In the genomic region with DNA sequence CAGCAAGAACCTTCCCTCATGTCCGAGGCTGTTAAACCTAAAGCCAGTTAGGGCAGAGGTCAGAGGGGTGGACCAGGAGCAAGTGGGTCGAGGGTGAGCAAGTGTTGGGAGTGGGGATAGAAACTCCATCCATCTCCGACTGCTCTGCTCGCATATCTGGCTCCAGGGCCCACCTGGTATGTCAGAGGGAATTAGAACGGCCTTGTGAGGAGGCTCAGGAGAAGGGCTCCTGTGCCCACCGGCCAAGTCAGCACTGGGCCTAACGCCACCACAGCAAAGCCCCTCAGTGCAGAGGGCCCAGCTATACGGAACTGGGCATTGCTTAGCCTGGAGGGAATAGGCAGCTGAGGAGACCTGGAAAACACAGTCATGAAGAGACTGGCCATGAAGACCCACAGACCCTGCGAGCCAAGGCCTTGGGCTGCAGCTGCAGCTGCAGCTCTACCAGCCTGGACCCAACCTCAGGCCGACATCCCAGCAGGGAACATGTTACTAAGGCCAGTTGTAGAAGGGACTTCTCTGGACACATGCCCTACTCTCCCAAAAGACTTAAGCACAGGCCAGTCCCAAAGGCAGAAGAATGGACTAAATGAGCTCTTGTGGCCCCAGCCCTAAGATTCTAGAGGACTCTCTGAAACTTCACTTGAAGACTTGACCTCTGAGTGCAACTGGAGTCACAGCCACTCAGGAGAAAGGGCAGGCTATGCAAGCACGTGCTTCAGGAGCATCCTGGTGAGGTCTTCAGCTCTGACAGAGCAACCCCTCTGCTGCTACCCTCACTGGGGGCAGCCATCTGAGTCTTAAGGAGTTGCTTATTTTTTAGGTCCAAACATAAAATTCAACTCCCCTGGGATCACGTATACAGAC, we compare ENCODE assay signal across 11 cellular contexts. TPM values are rescaled to one million over a fixed set of nuclear protein-coding genes. Genes with fewer than 3 reads are reported as not detected.
DNase-seq lines count a peak whose midpoint lies in the region; ATAC-seq and TF ChIP-seq lines count a peak whose summit lies in the region.
"Had no signal": no experiment of that assay in that cellular context is flagged by ENCODE, and none has a peak within 500 bp of the region (broad histone marks: within the 10 kb centered on the region; RNA-seq: fewer than 3 reads in every experiment).

No MANE protein-coding gene starts in this region.

- peak overlapping the region; percentile 98 for H3K27ac Mint-ChIP-seq in CD8-positive, alpha-beta T cell
- H3K27ac Mint-ChIP-seq in IgD-negative memory B cell, result peak overlapping the region; percentile 99 to 100 (median 99)
- H3K27ac Mint-ChIP-seq in activated T-cell treated with anti-CD3 and anti-CD28 coated beads, Interleukin-2, amount 50 U/mL, for 72 hours, result peak overlapping the region; percentile 100
- peak overlapping the region; percentile 98 to 100 for H3K27ac Mint-ChIP-seq in natural killer cell

- peaks cover 88% of the 10 kb centered on the region for H3K4me1 ChIP-seq in CD8-positive, alpha-beta T cell (ENCODE audit: insufficient read depth, low read length)

- H3K36me3 ChIP-seq in CD8-positive, alpha-beta T cell (ENCODE audit: insufficient read depth, low read length), result peaks cover 32% of the 10 kb centered on the region
- H3K36me3 ChIP-seq: left ventricle myocardium inferior, thyroid gland had no signal

- peaks cover 38% of the 10 kb centered on the region for H3K36me3 Mint-ChIP-seq in CD8-positive, alpha-beta T cell
- H3K36me3 Mint-ChIP-seq in IgD-negative memory B cell, result no peaks in the 10 kb centered on the region
- H3K36me3 Mint-ChIP-seq in activated T-cell treated with anti-CD3 and anti-CD28 coated beads, Interleukin-2, amount 50 U/mL, for 72 hours (ENCODE audit: insufficient read depth in 2 of 2), result peaks cover 19 to 22% of the 10 kb centered on the region in 2 donors
- no peaks in the 10 kb centered on the region for H3K36me3 Mint-ChIP-seq in natural killer cell

- H3K9me3 Mint-ChIP-seq in CD8-positive, alpha-beta T cell, result no peaks in the 10 kb centered on the region
- H3K9me3 Mint-ChIP-seq in IgD-negative memory B cell (peaks cover 0 to 1% (median 0%) of the 10 kb centered on the region in 3 donors), natural killer cell (no peaks in the 10 kb centered on the region)
- no peaks in the 10 kb centered on the region for H3K9me3 Mint-ChIP-seq in activated T-cell treated with anti-CD3 and anti-CD28 coated beads, Interleukin-2, amount 50 U/mL, for 72 hours

- intact Hi-C loops in CD8-positive, alpha-beta T cell (cut with DNase I, micrococcal nuclease), result loop anchor here (5.0 kb wide), 11 partner anchors 38 to 833 kb away; partner anchors contain the start of gene AJUBA (in 1 of the 2)
- intact Hi-C loops in natural killer cell (cut with micrococcal nuclease), result no loop called here

- CTCF ChIA-PET in CD8-positive, alpha-beta T cell (lab: Charles Lee), result interaction anchor here (1.4 to 13.3 kb wide), 22 partner anchors 8 to 808 kb away, joined by 3 to 408 read pairs (median 16); partner anchors contain the start of genes DAD1 and LRP10

- peak overlapping the region; percentile 86 for H3K27ac ChIP-seq in CD8-positive, alpha-beta T cell (ENCODE audit: low read depth, low read length)
- H3K27ac ChIP-seq: left ventricle myocardium inferior, thyroid gland had no signal

- H3K4me3 Mint-ChIP-seq in CD8-positive, alpha-beta T cell, result peak overlapping the region; percentile 81
- H3K4me3 Mint-ChIP-seq in IgD-negative memory B cell (peak overlapping the region in 3 of 4 donors; percentile 67 to 95 (median 87)), natural killer cell (peak overlapping the region; percentile 94)
- peak overlapping the region; percentile 91 to 94 for H3K4me3 Mint-ChIP-seq in activated T-cell treated with anti-CD3 and anti-CD28 coated beads, Interleukin-2, amount 50 U/mL, for 72 hours

- H3K27me3 ChIP-seq in CD8-positive, alpha-beta T cell (ENCODE audit: insufficient read depth, low read length), result no peaks in the 10 kb centered on the region
- H3K27me3 ChIP-seq: thyroid gland had no signal

- H3K27me3 Mint-ChIP-seq in CD8-positive, alpha-beta T cell (ENCODE audit: low read depth), result no peaks in the 10 kb centered on the region
- H3K27me3 Mint-ChIP-seq in IgD-negative memory B cell, result no peaks in the 10 kb centered on the region
- H3K27me3 Mint-ChIP-seq in activated T-cell treated with anti-CD3 and anti-CD28 coated beads, Interleukin-2, amount 50 U/mL, for 72 hours (ENCODE audit: low read depth), result no peaks in the 10 kb centered on the region
- peaks cover 0 to 4% of the 10 kb centered on the region in 2 donors for H3K27me3 Mint-ChIP-seq in natural killer cell (ENCODE audit: low read depth in 2 of 2)

- ATAC-seq in CD8-positive, alpha-beta T cell, result no peak
- no peak for ATAC-seq in activated T-cell treated with anti-CD3 and anti-CD28 coated beads, Interleukin-2, amount 50 U/mL, for 72 hours (replicated peaks in 1 of 2)
- ATAC-seq in natural killer cell, result no peak
- ATAC-seq in GM18861 (IDR thresholded peaks at IDR 0.05; ENCODE audit: unreplicated experiment), result no peak
- no peak for ATAC-seq in HG02642 (IDR thresholded peaks at IDR 0.05; ENCODE audit: poor library complexity, unreplicated experiment)

- H3K9me3 ChIP-seq in CD8-positive, alpha-beta T cell (ENCODE audit: low read length), result no peaks in the 10 kb centered on the region
- H3K9me3 ChIP-seq: left ventricle myocardium inferior, thyroid gland had no signal

- peak in 3 of 7 experiments; percentile 18 to 65 (median 27) for DNase-seq in CD8-positive, alpha-beta T cell
- DNase-seq in activated T-cell treated with anti-CD3 and anti-CD28 coated beads, Interleukin-2, amount 50 U/mL, for 72 hours, result no peak
- DNase-seq in natural killer cell (no peak), SIG-M5 (lab: John Stamatoyannopoulos, UW) (no peak), germinal center (ENCODE audit: low spot score) (no peak)
- DNase-seq: left ventricle myocardium inferior, NCI-H187 treated with DMSO at 0.1 percent for 48 hours, thyroid gland had no signal

- no peak for TF ChIP-seq CTCF in CD8-positive, alpha-beta T cell (IDR thresholded peaks at IDR 0.05)
- TF ChIP-seq CTCF in natural killer cell (IDR thresholded peaks at IDR 0.05), result no peak

- no peak overlapping the region for H3K4me3 ChIP-seq in CD8-positive, alpha-beta T cell (ENCODE audit: low read depth, low read length)
- H3K4me3 ChIP-seq: left ventricle myocardium inferior, thyroid gland had no signal

- POLR2A ChIA-PET in CD8-positive, alpha-beta T cell (lab: Charles Lee), result interaction anchor here (0.8 to 13.3 kb wide), 18 partner anchors 8 to 913 kb away, joined by 3 to 472 read pairs (median 8); partner anchors contain the start of genes DAD1 and HAUS4

- H3K4me1 Mint-ChIP-seq in CD8-positive, alpha-beta T cell (ENCODE audit: low read depth), result peaks cover 92% of the 10 kb centered on the region
- H3K4me1 Mint-ChIP-seq in IgD-negative memory B cell, result peaks cover 50 to 69% (median 53%) of the 10 kb centered on the region in 3 donors
- peaks cover 94% of the 10 kb centered on the region for H3K4me1 Mint-ChIP-seq in activated T-cell treated with anti-CD3 and anti-CD28 coated beads, Interleukin-2, amount 50 U/mL, for 72 hours (ENCODE audit: low read depth)
- H3K4me1 Mint-ChIP-seq in natural killer cell, result peaks cover 82 to 91% of the 10 kb centered on the region in 2 donors

RNA-seq across cellular contexts. Expression of gene DAD1, which starts 34.1 kb away (rescaled TPM):
- total RNA-seq in CD8-positive, alpha-beta T cell, result 10 to 100 TPM; 27.2 to 35.6 TPM
- 420 TPM for polyA plus RNA-seq in IgD-negative memory B cell
- 100 to 1,000 TPM; 165 to 188 TPM for total RNA-seq in activated T-cell treated with anti-CD3 and anti-CD28 coated beads, Interleukin-2, amount 50 U/mL, for 72 hours
- total RNA-seq in natural killer cell, result 10 to 100 TPM; 79.5 to 97.9 (median 92.8) TPM

RNA-seq across cellular contexts. Expression of gene ABHD4, which starts 43.2 kb away (rescaled TPM):
- 1 to 10 TPM; 7.9 to 8.3 TPM for total RNA-seq in CD8-positive, alpha-beta T cell
- 9.0 TPM for polyA plus RNA-seq in IgD-negative memory B cell
- total RNA-seq in activated T-cell treated with anti-CD3 and anti-CD28 coated beads, Interleukin-2, amount 50 U/mL, for 72 hours, result 10 to 100 TPM; 18.8 to 21.9 TPM
- total RNA-seq in natural killer cell, result 10 to 100 TPM; 29.7 to 39.3 (median 30.2) TPM
